In genomic region chr1:12617901-12618660, GRCh38 we compare ENCODE assay signal across 1 cellular context.
TF ChIP-seq lines count a peak whose summit lies in the region.

DHRS3 (minus strand) TSS chr1:12618210; CDS start chr1:12617348, 862 bp downstream.

TF ChIP-seq in HepG2, 621 proteins besides CTCF, POLR2A, EP300 and RAD21 (continued from another document and continues in another):
- TF ChIP-seq BATF2 (CRISPR knock-in tag; IDR thresholded peaks at IDR 0.05): no peak
- no peak for TF ChIP-seq SSRP1 (CRISPR knock-in tag; IDR thresholded peaks at IDR 0.05)
- TF ChIP-seq AGO1 (IDR thresholded peaks at IDR 0.05; ENCODE audit: low read depth, low read length, poor library complexity, severe bottlenecking): peak; percentile 51
- 0 out of 2 replicates have a peak, but pooled peaks have one; percentile 20 for TF ChIP-seq ZIK1 (CRISPR knock-in tag; IDR thresholded peaks at IDR 0.05; ENCODE audit: borderline replicate concordance, low read depth)
- no peak for TF ChIP-seq GPBP1L1 (CRISPR knock-in tag; IDR thresholded peaks at IDR 0.05)
- TF ChIP-seq ZNF629 (CRISPR knock-in tag; conservative IDR thresholded peaks at IDR 0.05): no peak
- no peak; the same call in 1 of the 2 replicates for TF ChIP-seq ZBTB7B (CRISPR knock-in tag; IDR thresholded peaks at IDR 0.05)
- no peak for TF ChIP-seq ZNF142 (CRISPR knock-in tag; IDR thresholded peaks at IDR 0.05)
- TF ChIP-seq ZNF773 (CRISPR knock-in tag; IDR thresholded peaks at IDR 0.05; ENCODE audit: borderline replicate concordance): no peak
- TF ChIP-seq ZNF513 (CRISPR knock-in tag; conservative IDR thresholded peaks at IDR 0.05): no peak; the same call in 1 of the 2 replicates
- no peak for TF ChIP-seq SNRNP70 (IDR thresholded peaks at IDR 0.05; ENCODE audit: low read depth, low read length)
- TF ChIP-seq MIER3 (CRISPR knock-in tag; IDR thresholded peaks at IDR 0.05; ENCODE audit: borderline replicate concordance): no peak
- 0 out of 2 replicates have a peak, but pooled peaks have one; percentile 54 for TF ChIP-seq ZBTB20 (CRISPR knock-in tag; IDR thresholded peaks at IDR 0.05; ENCODE audit: borderline replicate concordance, low read depth)
- no peak for TF ChIP-seq NKX3-1 (CRISPR knock-in tag; IDR thresholded peaks at IDR 0.05)
- no peak for TF ChIP-seq SOX6 (IDR thresholded peaks at IDR 0.05)
- peak; percentile 58 for TF ChIP-seq SOX6 (CRISPR knock-in tag; IDR thresholded peaks at IDR 0.05)
- TF ChIP-seq BCL6 (CRISPR knock-in tag; IDR thresholded peaks at IDR 0.05): peak; percentile 66; the same call in 1 of the 2 replicates
- TF ChIP-seq ZFY (CRISPR knock-in tag; IDR thresholded peaks at IDR 0.05): peak; percentile 57
- no peak for TF ChIP-seq ZHX1 (CRISPR knock-in tag; IDR thresholded peaks at IDR 0.05; ENCODE audit: low read depth)
- TF ChIP-seq KAT8 (CRISPR knock-in tag; IDR thresholded peaks at IDR 0.05): peak; percentile 11; the same call in 1 of the 2 replicates
- TF ChIP-seq ZNF713 (CRISPR knock-in tag; IDR thresholded peaks at IDR 0.05): no peak
- TF ChIP-seq DMAP1 (CRISPR knock-in tag; IDR thresholded peaks at IDR 0.05): no peak
- TF ChIP-seq HMGA1 (CRISPR knock-in tag; conservative IDR thresholded peaks at IDR 0.05): no peak
- no peak for TF ChIP-seq ZBED4 (CRISPR knock-in tag; IDR thresholded peaks at IDR 0.05; ENCODE audit: borderline replicate concordance)
- no peak for TF ChIP-seq FOXP1 (IDR thresholded peaks at IDR 0.05)
- TF ChIP-seq FOXP1 (CRISPR knock-in tag; IDR thresholded peaks at IDR 0.05): no peak
- TF ChIP-seq MATR3 (CRISPR knock-in tag; IDR thresholded peaks at IDR 0.05): no peak
- TF ChIP-seq ZNF781 (CRISPR knock-in tag; IDR thresholded peaks at IDR 0.05; ENCODE audit: borderline replicate concordance, not compliant biosample characterization): no peak
- TF ChIP-seq ZFP41 (CRISPR knock-in tag; IDR thresholded peaks at IDR 0.05; ENCODE audit: borderline replicate concordance): no peak
- TF ChIP-seq MYPOP (CRISPR knock-in tag; IDR thresholded peaks at IDR 0.05): no peak
- no peak for TF ChIP-seq E2F1 (CRISPR knock-in tag; IDR thresholded peaks at IDR 0.05)
- TF ChIP-seq BORCS8-MEF2B (CRISPR knock-in tag; IDR thresholded peaks at IDR 0.05): no peak; the same call in 1 of the 2 replicates
- no peak for TF ChIP-seq DNMT3B (CRISPR knock-in tag; conservative IDR thresholded peaks at IDR 0.05)
- TF ChIP-seq AKNA (CRISPR knock-in tag; IDR thresholded peaks at IDR 0.05; ENCODE audit: borderline replicate concordance): no peak; the same call in 1 of the 2 replicates
- TF ChIP-seq ZNF235 (CRISPR knock-in tag; IDR thresholded peaks at IDR 0.05; ENCODE audit: borderline replicate concordance): no peak
